1 cellular context compared by ENCODE assay signal in genomic region chr14:22871962-22872832, GRCh38.
A peak's percentile ranks its signal among the peaks of the same experiment; 100 is the strongest.
TF ChIP-seq lines count a peak whose summit lies in the region.

No MANE protein-coding gene starts in this region.

TF ChIP-seq in HepG2, 621 proteins besides CTCF, POLR2A, EP300 and RAD21 (continued from another document and continues in another):
- TF ChIP-seq ZNF318 (CRISPR knock-in tag; IDR thresholded peaks at IDR 0.05), result no peak; the same call in 1 of the 2 replicates
- no peak for TF ChIP-seq KLF12 (CRISPR knock-in tag; IDR thresholded peaks at IDR 0.05; ENCODE audit: borderline replicate concordance)
- TF ChIP-seq KLF6 (CRISPR knock-in tag; IDR thresholded peaks at IDR 0.05), result peak; percentile 18; the same call in 1 of the 2 replicates
- TF ChIP-seq ZMYM3 (CRISPR knock-in tag; IDR thresholded peaks at IDR 0.05), result 0 out of 2 replicates have a peak, but pooled peaks have one; percentile 36
- peak; percentile 32; the same call in 1 of the 2 replicates for TF ChIP-seq ARNTL (CRISPR knock-in tag; IDR thresholded peaks at IDR 0.05)
- 0 out of 2 replicates have a peak, but pooled peaks have one; percentile 17 for TF ChIP-seq PAXIP1 (CRISPR knock-in tag; conservative IDR thresholded peaks at IDR 0.05)
- no peak for TF ChIP-seq ZNF558 (CRISPR knock-in tag; IDR thresholded peaks at IDR 0.05; ENCODE audit: borderline replicate concordance)
- peak; percentile 34 for TF ChIP-seq ATF2 (CRISPR knock-in tag; IDR thresholded peaks at IDR 0.05)
- no peak for TF ChIP-seq TBP (CRISPR knock-in tag; IDR thresholded peaks at IDR 0.05)
- peak; percentile 73; the same call in 1 of the 2 replicates for TF ChIP-seq ZNF264 (CRISPR knock-in tag; IDR thresholded peaks at IDR 0.05)
- TF ChIP-seq FOXM1 (CRISPR knock-in tag; IDR thresholded peaks at IDR 0.05), result no peak
- TF ChIP-seq NFKB2 (CRISPR knock-in tag; IDR thresholded peaks at IDR 0.05; ENCODE audit: borderline replicate concordance), result peak; percentile 34; the same call in 1 of the 2 replicates
- TF ChIP-seq CHD4 (IDR thresholded peaks at IDR 0.05; ENCODE audit: borderline replicate concordance, low read length), result no peak
- no peak for TF ChIP-seq KAT2B (IDR thresholded peaks at IDR 0.05; ENCODE audit: borderline replicate concordance, low read depth, low read length)
- peak in 1 of 2 experiments; percentile 51; a peak in 1 of 4 replicates for TF ChIP-seq ATF4 (CRISPR knock-in tag; IDR thresholded peaks at IDR 0.05)
- TF ChIP-seq FOXO1 (CRISPR knock-in tag; IDR thresholded peaks at IDR 0.05), result no peak; the same call in 1 of the 2 replicates
- TF ChIP-seq ZSCAN20 (CRISPR knock-in tag; IDR thresholded peaks at IDR 0.05; ENCODE audit: borderline replicate concordance), result peak; percentile 99
- no peak; the same call in 1 of the 2 replicates for TF ChIP-seq ARNT2 (CRISPR knock-in tag; IDR thresholded peaks at IDR 0.05; ENCODE audit: low read depth)
- no peak for TF ChIP-seq SSRP1 (CRISPR knock-in tag; IDR thresholded peaks at IDR 0.05)
- TF ChIP-seq ZNF580 (CRISPR knock-in tag; IDR thresholded peaks at IDR 0.05; ENCODE audit: borderline replicate concordance, low read depth), result 0 out of 2 replicates have a peak, but pooled peaks have one; percentile 42
- no peak for TF ChIP-seq NFIB (CRISPR knock-in tag; IDR thresholded peaks at IDR 0.05; ENCODE audit: borderline replicate concordance)
- no peak for TF ChIP-seq ZNF746 (CRISPR knock-in tag; IDR thresholded peaks at IDR 0.05)
- TF ChIP-seq IKZF5 (CRISPR knock-in tag; IDR thresholded peaks at IDR 0.05), result peak; percentile 54; the same call in 1 of the 2 replicates
- no peak; the same call in none of the 2 replicates for TF ChIP-seq AKAP8 (CRISPR knock-in tag; IDR thresholded peaks at IDR 0.05)
- peak; percentile 48; the same call in 1 of the 2 replicates for TF ChIP-seq ZNF639 (CRISPR knock-in tag; conservative IDR thresholded peaks at IDR 0.05)
- TF ChIP-seq PAX8 (CRISPR knock-in tag; IDR thresholded peaks at IDR 0.05; ENCODE audit: borderline replicate concordance), result no peak
- TF ChIP-seq ZNF788 (CRISPR knock-in tag; IDR thresholded peaks at IDR 0.05; ENCODE audit: borderline replicate concordance), result no peak; the same call in none of the 2 replicates
- peak; percentile 47; the same call in 1 of the 2 replicates for TF ChIP-seq ZBTB20 (CRISPR knock-in tag; IDR thresholded peaks at IDR 0.05; ENCODE audit: borderline replicate concordance, low read depth)
- no peak for TF ChIP-seq ZNF180 (CRISPR knock-in tag; IDR thresholded peaks at IDR 0.05; ENCODE audit: borderline replicate concordance, low read depth)
- 0 out of 2 replicates have a peak, but pooled peaks have one; percentile 16 for TF ChIP-seq ZNF773 (CRISPR knock-in tag; IDR thresholded peaks at IDR 0.05; ENCODE audit: borderline replicate concordance)
- TF ChIP-seq ZBTB46 (CRISPR knock-in tag; IDR thresholded peaks at IDR 0.05; ENCODE audit: borderline replicate concordance), result no peak
- TF ChIP-seq NKX3-1 (CRISPR knock-in tag; IDR thresholded peaks at IDR 0.05), result 0 out of 2 replicates have a peak, but pooled peaks have one; percentile 40
- no peak for TF ChIP-seq NCOR1 (IDR thresholded peaks at IDR 0.05; ENCODE audit: borderline replicate concordance, low read length)
- no peak for TF ChIP-seq RNF219 (CRISPR knock-in tag; IDR thresholded peaks at IDR 0.05)
- no peak; the same call in 1 of the 2 replicates for TF ChIP-seq ZNF782 (CRISPR knock-in tag; IDR thresholded peaks at IDR 0.05; ENCODE audit: borderline replicate concordance)
- TF ChIP-seq YY1 (IDR thresholded peaks at IDR 0.05; ENCODE audit: insufficient read depth, insufficient replicate concordance, low read depth, low read length), result peak; percentile 60
- TF ChIP-seq ERF (CRISPR knock-in tag; IDR thresholded peaks at IDR 0.05), result 0 out of 2 replicates have a peak, but pooled peaks have one; percentile 41
